Comparison of ENCODE assay signal across 17 cellular contexts in the genomic region with DNA sequence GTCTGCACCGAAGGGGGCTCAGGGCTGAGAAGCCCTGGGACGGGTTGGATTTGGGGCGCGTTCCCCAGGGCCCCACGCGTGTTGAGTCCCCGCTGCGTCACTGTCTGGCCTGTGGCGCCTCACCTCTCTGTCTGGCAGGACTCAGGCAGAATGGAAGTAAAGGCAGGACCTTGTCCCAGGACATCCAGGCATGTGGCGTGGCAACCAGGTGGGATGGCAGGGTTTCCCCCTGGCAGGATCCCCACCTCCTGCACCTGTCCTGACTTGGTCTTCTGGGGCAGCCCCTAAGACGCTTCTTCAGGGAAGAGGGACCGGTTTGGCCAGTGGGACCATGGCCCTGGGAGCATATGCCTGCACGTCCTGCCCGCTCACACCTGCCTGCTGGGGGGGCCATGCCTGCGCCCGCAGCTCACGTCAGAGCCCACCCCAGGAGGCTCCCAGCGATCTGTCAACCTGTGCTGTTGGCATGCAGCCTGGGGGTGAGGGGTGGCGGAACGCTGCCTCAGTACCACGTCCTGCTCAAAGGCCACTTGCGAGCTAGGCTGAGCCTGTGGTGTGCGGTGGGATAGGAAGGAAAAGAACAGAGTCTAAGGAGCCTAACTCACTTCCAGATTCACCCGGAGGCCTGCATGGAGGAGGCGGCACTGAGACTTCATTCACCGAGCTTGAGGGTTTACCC.
DNase-seq lines count a peak whose midpoint lies in the region; ATAC-seq, FAIRE-seq and TF ChIP-seq lines count a peak whose summit lies in the region.
"Had no signal": no experiment of that assay in that cellular context is flagged by ENCODE, and none has a peak within 500 bp of the region (broad histone marks: within the 10 kb centered on the region; RNA-seq: fewer than 3 reads in every experiment).

No MANE protein-coding gene starts in this region.

- H3K27ac Mint-ChIP-seq in WTC11 (no peak overlapping the region), progenitor cell of endocrine pancreas (no peak overlapping the region)

- peaks cover 0 to 7% of the 10 kb centered on the region in 2 donors for H3K4me1 ChIP-seq in kidney (ENCODE audit: control insufficient read depth in 1 of 2, insufficient read depth in 1 of 2, low read depth in 1 of 2, low read length in 2 of 2)
- H3K4me1 ChIP-seq: suprapubic skin had no signal

- H3K27me3 Mint-ChIP-seq in WTC11 (ENCODE audit: low read depth): peaks cover 28% of the 10 kb centered on the region
- peaks cover 26% of the 10 kb centered on the region for H3K27me3 Mint-ChIP-seq in progenitor cell of endocrine pancreas

- CTCF ChIA-PET in WTC11 (lab: Charles Lee): interaction anchor here (0.6 kb wide), 1 partner anchor 15 kb away, joined by 3 read pairs; no protein-coding TSS in a partner anchor

- no peak overlapping the region for H3K9ac ChIP-seq in kidney (ENCODE audit: low read length in 2 of 2)

- no peak for FAIRE-seq in kidney (lab: Jason Lieb, UNC)
- FAIRE-seq: astrocyte had no signal

- no peak overlapping the region for H3K27ac ChIP-seq in kidney (ENCODE audit: low read depth in 2 of 2, low read length in 2 of 2)
- H3K27ac ChIP-seq: C4-2B, neutrophil, SK-N-MC, suprapubic skin had no signal

- H3K4me3 ChIP-seq in kidney (ENCODE audit: low read length in 2 of 2): no peak overlapping the region
- H3K4me3 ChIP-seq: SK-N-MC, suprapubic skin had no signal

- no peaks in the 10 kb centered on the region for H3K9me3 ChIP-seq in kidney (ENCODE audit: control insufficient read depth in 1 of 2, low read length in 2 of 2)
- H3K9me3 ChIP-seq: neutrophil, suprapubic skin had no signal

- POLR2A ChIA-PET in WTC11 (lab: Charles Lee): no interaction called here

- ATAC-seq in WTC11 (no peak), HG03159 (IDR thresholded peaks at IDR 0.05; ENCODE audit: unreplicated experiment) (no peak), HG03139 (IDR thresholded peaks at IDR 0.05; ENCODE audit: unreplicated experiment) (no peak)
- ATAC-seq: HCT116 had no signal

- DNase-seq in Daoy (ENCODE audit: low read depth) (peak; percentile 0), WTC11 (ENCODE audit: low spot score) (peak; percentile 6), kidney (peak; percentile 57), progenitor cell of endocrine pancreas (ENCODE audit: low spot score, unreplicated experiment) (peak; percentile 4), NCI-H1436 treated with DMSO at 0.1 percent for 48 hours (lab: John Stamatoyannopoulos, UW) (no peak)
- DNase-seq: DMS79, KG1, NCI-H1417 treated with DMSO at 0.1 percent for 48 hours, NCI-H446 had no signal

- H3K4me3 Mint-ChIP-seq in WTC11 (no peak overlapping the region), progenitor cell of endocrine pancreas (ENCODE audit: low read depth) (no peak overlapping the region)

- H3K36me3 Mint-ChIP-seq in WTC11 (no peaks in the 10 kb centered on the region), progenitor cell of endocrine pancreas (ENCODE audit: insufficient read depth) (no peaks in the 10 kb centered on the region)

- intact Hi-C loops in kidney (cut with DNase I): no loop called here

- no peaks in the 10 kb centered on the region for H3K4me1 Mint-ChIP-seq in WTC11
- H3K4me1 Mint-ChIP-seq in progenitor cell of endocrine pancreas (ENCODE audit: low read depth): peaks cover 3% of the 10 kb centered on the region

- H3K9me3 Mint-ChIP-seq in WTC11 (no peaks in the 10 kb centered on the region), progenitor cell of endocrine pancreas (ENCODE audit: low read depth) (no peaks in the 10 kb centered on the region)

- no peaks in the 10 kb centered on the region for H3K36me3 ChIP-seq in kidney (ENCODE audit: control insufficient read depth in 1 of 2, insufficient read depth in 2 of 2, low read length in 2 of 2)
- H3K36me3 ChIP-seq: neutrophil, suprapubic skin had no signal

- TF ChIP-seq CTCF in WTC11 (IDR thresholded peaks at IDR 0.05) (no peak), kidney (IDR thresholded peaks at IDR 0.05; ENCODE audit: borderline replicate concordance, extremely low read depth, insufficient read depth) (no peak), progenitor cell of endocrine pancreas (IDR thresholded peaks at IDR 0.05; ENCODE audit: unreplicated experiment) (no peak)

TF ChIP-seq in WTC11, 78 proteins besides CTCF, POLR2A, EP300 and RAD21:
- TF ChIP-seq, protein P1, sequence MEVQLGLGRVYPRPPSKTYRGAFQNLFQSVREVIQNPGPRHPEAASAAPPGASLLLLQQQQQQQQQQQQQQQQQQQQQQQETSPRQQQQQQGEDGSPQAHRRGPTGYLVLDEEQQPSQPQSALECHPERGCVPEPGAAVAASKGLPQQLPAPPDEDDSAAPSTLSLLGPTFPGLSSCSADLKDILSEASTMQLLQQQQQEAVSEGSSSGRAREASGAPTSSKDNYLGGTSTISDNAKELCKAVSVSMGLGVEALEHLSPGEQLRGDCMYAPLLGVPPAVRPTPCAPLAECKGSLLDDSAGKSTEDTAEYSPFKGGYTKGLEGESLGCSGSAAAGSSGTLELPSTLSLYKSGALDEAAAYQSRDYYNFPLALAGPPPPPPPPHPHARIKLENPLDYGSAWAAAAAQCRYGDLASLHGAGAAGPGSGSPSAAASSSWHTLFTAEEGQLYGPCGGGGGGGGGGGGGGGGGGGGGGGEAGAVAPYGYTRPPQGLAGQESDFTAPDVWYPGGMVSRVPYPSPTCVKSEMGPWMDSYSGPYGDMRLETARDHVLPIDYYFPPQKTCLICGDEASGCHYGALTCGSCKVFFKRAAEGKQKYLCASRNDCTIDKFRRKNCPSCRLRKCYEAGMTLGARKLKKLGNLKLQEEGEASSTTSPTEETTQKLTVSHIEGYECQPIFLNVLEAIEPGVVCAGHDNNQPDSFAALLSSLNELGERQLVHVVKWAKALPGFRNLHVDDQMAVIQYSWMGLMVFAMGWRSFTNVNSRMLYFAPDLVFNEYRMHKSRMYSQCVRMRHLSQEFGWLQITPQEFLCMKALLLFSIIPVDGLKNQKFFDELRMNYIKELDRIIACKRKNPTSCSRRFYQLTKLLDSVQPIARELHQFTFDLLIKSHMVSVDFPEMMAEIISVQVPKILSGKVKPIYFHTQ (CRISPR knock-in tag; IDR thresholded peaks at IDR 0.05): no peak
- TF ChIP-seq IRF1 (CRISPR knock-in tag; IDR thresholded peaks at IDR 0.05) (no peak), ZBTB21 (CRISPR knock-in tag; IDR thresholded peaks at IDR 0.05; ENCODE audit: borderline replicate concordance) (no peak), SMAD4 (CRISPR knock-in tag; IDR thresholded peaks at IDR 0.05) (no peak), ZNF263 (CRISPR knock-in tag; IDR thresholded peaks at IDR 0.05; ENCODE audit: low read depth) (no peak), JAZF1 (CRISPR knock-in tag; IDR thresholded peaks at IDR 0.05) (no peak), FOXJ3 (CRISPR knock-in tag; IDR thresholded peaks at IDR 0.05; ENCODE audit: borderline replicate concordance) (no peak)
- TF ChIP-seq, protein P2, sequence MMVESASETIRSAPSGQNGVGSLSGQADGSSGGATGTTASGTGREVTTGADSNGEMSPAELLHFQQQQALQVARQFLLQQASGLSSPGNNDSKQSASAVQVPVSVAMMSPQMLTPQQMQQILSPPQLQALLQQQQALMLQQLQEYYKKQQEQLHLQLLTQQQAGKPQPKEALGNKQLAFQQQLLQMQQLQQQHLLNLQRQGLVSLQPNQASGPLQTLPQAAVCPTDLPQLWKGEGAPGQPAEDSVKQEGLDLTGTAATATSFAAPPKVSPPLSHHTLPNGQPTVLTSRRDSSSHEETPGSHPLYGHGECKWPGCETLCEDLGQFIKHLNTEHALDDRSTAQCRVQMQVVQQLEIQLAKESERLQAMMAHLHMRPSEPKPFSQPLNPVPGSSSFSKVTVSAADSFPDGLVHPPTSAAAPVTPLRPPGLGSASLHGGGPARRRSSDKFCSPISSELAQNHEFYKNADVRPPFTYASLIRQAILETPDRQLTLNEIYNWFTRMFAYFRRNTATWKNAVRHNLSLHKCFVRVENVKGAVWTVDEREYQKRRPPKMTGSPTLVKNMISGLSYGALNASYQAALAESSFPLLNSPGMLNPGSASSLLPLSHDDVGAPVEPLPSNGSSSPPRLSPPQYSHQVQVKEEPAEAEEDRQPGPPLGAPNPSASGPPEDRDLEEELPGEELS (CRISPR knock-in tag; IDR thresholded peaks at IDR 0.05): no peak
- TF ChIP-seq, protein P3, sequence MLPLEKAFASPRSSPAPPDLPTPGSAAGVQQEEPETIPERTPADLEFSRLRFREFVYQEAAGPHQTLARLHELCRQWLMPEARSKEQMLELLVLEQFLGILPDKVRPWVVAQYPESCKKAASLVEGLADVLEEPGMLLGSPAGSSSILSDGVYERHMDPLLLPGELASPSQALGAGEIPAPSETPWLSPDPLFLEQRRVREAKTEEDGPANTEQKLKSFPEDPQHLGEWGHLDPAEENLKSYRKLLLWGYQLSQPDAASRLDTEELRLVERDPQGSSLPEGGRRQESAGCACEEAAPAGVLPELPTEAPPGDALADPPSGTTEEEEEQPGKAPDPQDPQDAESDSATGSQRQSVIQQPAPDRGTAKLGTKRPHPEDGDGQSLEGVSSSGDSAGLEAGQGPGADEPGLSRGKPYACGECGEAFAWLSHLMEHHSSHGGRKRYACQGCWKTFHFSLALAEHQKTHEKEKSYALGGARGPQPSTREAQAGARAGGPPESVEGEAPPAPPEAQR (CRISPR knock-in tag; IDR thresholded peaks at IDR 0.05): no peak
